ENCODE assay signal across 1 cellular context in the genomic region with DNA sequence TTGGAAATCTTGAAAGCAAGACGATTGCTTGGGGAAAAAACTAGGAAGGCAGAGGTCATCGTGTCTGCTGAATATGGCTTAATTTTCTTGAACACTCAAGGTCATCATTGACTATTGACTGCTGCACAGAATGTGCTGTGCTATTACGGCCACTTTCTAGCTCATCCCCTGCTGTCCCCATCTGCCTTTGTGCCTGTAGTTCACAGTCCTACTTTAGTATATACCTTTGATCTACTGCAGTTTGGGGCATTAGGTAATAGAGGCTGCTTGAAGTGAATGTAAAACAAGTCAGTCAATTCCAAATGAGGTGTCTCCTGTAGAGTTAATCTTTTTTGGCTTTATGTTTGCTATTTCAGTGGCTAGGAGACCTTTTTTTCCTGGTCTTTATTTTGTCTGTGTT.
TF ChIP-seq lines count a peak whose summit lies in the region.

No MANE protein-coding gene starts in this region.

TF ChIP-seq in IMR-90, 13 proteins besides CTCF, POLR2A, EP300 and RAD21 (continued from another document):
- TF ChIP-seq, protein P1, sequence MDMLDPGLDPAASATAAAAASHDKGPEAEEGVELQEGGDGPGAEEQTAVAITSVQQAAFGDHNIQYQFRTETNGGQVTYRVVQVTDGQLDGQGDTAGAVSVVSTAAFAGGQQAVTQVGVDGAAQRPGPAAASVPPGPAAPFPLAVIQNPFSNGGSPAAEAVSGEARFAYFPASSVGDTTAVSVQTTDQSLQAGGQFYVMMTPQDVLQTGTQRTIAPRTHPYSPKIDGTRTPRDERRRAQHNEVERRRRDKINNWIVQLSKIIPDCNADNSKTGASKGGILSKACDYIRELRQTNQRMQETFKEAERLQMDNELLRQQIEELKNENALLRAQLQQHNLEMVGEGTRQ (IDR thresholded peaks at IDR 0.05; ENCODE audit: low read depth, low read length), result no peak
- no peak for TF ChIP-seq FOS (IDR thresholded peaks at IDR 0.05; ENCODE audit: low read depth, low read length)
- TF ChIP-seq BHLHE40 (IDR thresholded peaks at IDR 0.05; ENCODE audit: low read depth, low read length), result no peak
TF ChIP-seq in IMR-90: peak in this region for 0.
